18 cellular contexts compared by ENCODE assay signal in the genomic region with DNA sequence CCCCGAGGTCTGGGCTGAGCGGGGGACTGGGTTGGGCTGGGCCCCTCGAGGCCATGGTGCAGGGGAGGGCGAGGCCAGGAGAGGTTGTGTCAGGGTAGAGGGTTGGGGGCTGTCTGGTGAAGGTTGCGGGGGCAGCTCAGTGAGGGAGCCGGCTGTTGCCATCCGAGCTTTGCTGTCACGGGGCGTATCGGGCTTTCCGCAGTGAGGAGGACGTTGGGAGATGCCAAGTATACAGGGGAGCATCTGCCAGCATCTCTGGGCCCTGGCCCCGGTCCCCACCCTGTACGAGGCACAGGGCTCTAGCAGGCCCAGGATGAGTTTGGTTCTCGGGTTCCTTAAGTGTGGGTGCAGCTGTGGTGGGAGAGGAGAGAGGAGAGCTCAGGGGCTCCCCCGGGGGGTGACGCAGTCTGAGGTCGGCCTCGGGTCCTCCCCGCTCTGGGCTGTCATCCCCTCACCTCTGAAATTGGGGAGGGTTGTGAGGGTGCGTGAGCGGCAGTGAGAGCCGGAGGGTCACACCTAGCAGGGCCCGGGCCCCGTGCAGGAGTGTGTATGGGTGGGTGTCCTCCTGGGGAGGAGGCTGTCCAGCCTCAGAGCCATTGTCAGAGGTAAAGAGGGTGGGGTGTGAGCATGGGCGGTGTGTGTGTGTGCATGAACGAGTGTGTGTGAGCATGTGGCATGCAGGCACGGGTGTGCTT.
DNase-seq lines count a peak whose midpoint lies in the region; ATAC-seq, FAIRE-seq and TF ChIP-seq lines count a peak whose summit lies in the region.
"Had no signal": no experiment of that assay in that cellular context is flagged by ENCODE, and none has a peak within 500 bp of the region (broad histone marks: within the 10 kb centered on the region; RNA-seq: fewer than 3 reads in every experiment).

No MANE protein-coding gene starts in this region.

- TF ChIP-seq POLR2A in heart left ventricle (IDR thresholded peaks at IDR 0.05) (no peak), H1 (IDR thresholded peaks at IDR 0.05; ENCODE audit: control extremely low read depth in 1 of 2, low read depth in 2 of 2, low read length in 2 of 2) (no peak)

- H3K18ac ChIP-seq in H1 (ENCODE audit: extremely low read depth, low read length) (no peak overlapping the region), neuronal stem cell (ENCODE audit: low read length) (no peak overlapping the region)

- intact Hi-C loops in left ventricle myocardium inferior (cut with micrococcal nuclease) (no loop called here), heart left ventricle (cut with DNase I) (no loop called here), colonic mucosa (cut with DNase I) (no loop called here)

- H2AK5ac ChIP-seq in H1 (ENCODE audit: low read depth, low read length) (no peak overlapping the region), neuronal stem cell (ENCODE audit: low read depth, low read length) (no peak overlapping the region)

- H3K4me1 Mint-ChIP-seq in glutamatergic neuron (ENCODE audit: low read depth, unreplicated experiment): no peaks in the 10 kb centered on the region

- H3K36me3 Mint-ChIP-seq in glutamatergic neuron (ENCODE audit: unreplicated experiment): peaks cover 10% of the 10 kb centered on the region
- H3K36me3 Mint-ChIP-seq: CD4-positive, alpha-beta memory T cell had no signal

- H3K4ac ChIP-seq in H1 (replicated peaks; ENCODE audit: insufficient read length, low read depth, low read length) (no peak overlapping the region), neuronal stem cell (ENCODE audit: low read length) (no peak overlapping the region)

- H4K8ac ChIP-seq in H1 (ENCODE audit: extremely low read depth, insufficient read depth, low read length): peak overlapping the region; percentile 21; the same call in 1 of the 2 replicates
- H4K8ac ChIP-seq in neuronal stem cell (ENCODE audit: low read depth, low read length): no peak overlapping the region

- ATAC-seq in heart left ventricle: no peak

- H2AFZ ChIP-seq in H1 (ENCODE audit: low read length) (no peak overlapping the region), neuronal stem cell (ENCODE audit: low read length) (no peak overlapping the region)

- H3K4me3 Mint-ChIP-seq in glutamatergic neuron (ENCODE audit: unreplicated experiment): no peak overlapping the region
- H3K4me3 Mint-ChIP-seq: CD4-positive, alpha-beta memory T cell had no signal

- H3K56ac ChIP-seq in H1 (replicated peaks; ENCODE audit: insufficient read length, low read depth, low read length): no peak overlapping the region

- no peak for TF ChIP-seq RAD21 in H1 (IDR thresholded peaks at IDR 0.05 in 1 of 2, conservative IDR thresholded peaks at IDR 0.05 in 1 of 2; ENCODE audit: low read depth in 2 of 2, low read length in 2 of 2)

- no peak for TF ChIP-seq EP300 in H1 (IDR thresholded peaks at IDR 0.05; ENCODE audit: borderline replicate concordance in 1 of 2, low read depth in 2 of 2, low read length in 2 of 2)

- H2BK15ac ChIP-seq in H1 (ENCODE audit: low read length): no peak overlapping the region
- no peak overlapping the region for H2BK15ac ChIP-seq in neuronal stem cell (ENCODE audit: low read length)

- no peak overlapping the region for H2BK120ac ChIP-seq in H1 (replicated peaks; ENCODE audit: low read depth, low read length)
- no peak overlapping the region for H2BK120ac ChIP-seq in neuronal stem cell (ENCODE audit: low read depth, low read length)

- CTCF ChIA-PET in H1 (lab: Charles Lee; ENCODE audit: partially characterized antibody): interaction anchor here (0.8 to 2.0 kb wide), 3 partner anchors 14 to 76 kb away, joined by 3 to 4 read pairs (median 4); no protein-coding TSS in a partner anchor

- no peaks in the 10 kb centered on the region for H3K9me3 ChIP-seq in left ventricle myocardium inferior (replicated peaks)
- no peaks in the 10 kb centered on the region for H3K9me3 ChIP-seq in heart left ventricle
- peaks cover 0 to 11% of the 10 kb centered on the region in 2 experiments; a peak in 1 of 4 replicates for H3K9me3 ChIP-seq in H1 (ENCODE audit: insufficient read depth in 2 of 2, low read depth in 1 of 2, low read length in 1 of 2)
- no peaks in the 10 kb centered on the region for H3K9me3 ChIP-seq in neuronal stem cell (replicated peaks in 1 of 2; ENCODE audit: control insufficient read depth in 2 of 2, insufficient read depth in 1 of 2, low read depth in 1 of 2, low read length in 2 of 2)
- H3K9me3 ChIP-seq in colonic mucosa: no peaks in the 10 kb centered on the region
- H3K9me3 ChIP-seq: BE2C, Peyer's patch had no signal

- peak overlapping the region; percentile 62 for H3K27ac ChIP-seq in left ventricle myocardium inferior (replicated peaks)
- H3K27ac ChIP-seq in heart left ventricle: peak overlapping the region in 2 of 12 donors; percentile 13 to 19
- no peak overlapping the region for H3K27ac ChIP-seq in H1 (ENCODE audit: low read depth, low read length)
- no peak overlapping the region for H3K27ac ChIP-seq in neuronal stem cell (replicated peaks; ENCODE audit: low read length)
- H3K27ac ChIP-seq in colonic mucosa: no peak overlapping the region

- FAIRE-seq in H1 (lab: Jason Lieb, UNC): no peak

- TF ChIP-seq CTCF in left ventricle myocardium inferior (IDR thresholded peaks at IDR 0.05; ENCODE audit: borderline replicate concordance): no peak
- no peak for TF ChIP-seq CTCF in heart left ventricle (IDR thresholded peaks at IDR 0.05)
- TF ChIP-seq CTCF in H1 (IDR thresholded peaks at IDR 0.05; ENCODE audit: control extremely low read depth in 1 of 3, insufficient read depth in 1 of 3, low read depth in 1 of 3, low read length in 3 of 3): no peak
- no peak for TF ChIP-seq CTCF in glutamatergic neuron (IDR thresholded peaks at IDR 0.05; ENCODE audit: partially characterized antibody, unreplicated experiment)
- no peak for TF ChIP-seq CTCF in colonic mucosa (IDR thresholded peaks at IDR 0.05)

- H2BK5ac ChIP-seq in H1 (ENCODE audit: low read depth, low read length) (no peak overlapping the region; the same call in 1 of the 2 replicates), neuronal stem cell (ENCODE audit: low read length) (no peak overlapping the region)

- H3K36me3 ChIP-seq in left ventricle myocardium inferior (no peaks in the 10 kb centered on the region), heart left ventricle (peaks cover 0 to 21% (median 0%) of the 10 kb centered on the region in 9 donors), H1 (ENCODE audit: control insufficient read depth in 2 of 4, insufficient read depth in 4 of 4, low read length in 3 of 4) (no peaks in the 10 kb centered on the region), neuronal stem cell (replicated peaks in 1 of 2; ENCODE audit: control insufficient read depth in 2 of 2, insufficient read depth in 2 of 2, low read length in 2 of 2) (no peaks in the 10 kb centered on the region), colonic mucosa (no peaks in the 10 kb centered on the region)
- H3K36me3 ChIP-seq: BE2C, Peyer's patch had no signal

- no peak overlapping the region for H2BK20ac ChIP-seq in H1 (ENCODE audit: low read length)

- H3K23me2 ChIP-seq in H1 (ENCODE audit: low read depth, low read length): peaks cover 8% of the 10 kb centered on the region; the same call in 1 of the 2 replicates

- no peak overlapping the region for H3K4me2 ChIP-seq in H1 (ENCODE audit: insufficient read depth in 1 of 2, low read depth in 2 of 2, low read length in 2 of 2)
- no peak overlapping the region for H3K4me2 ChIP-seq in neuronal stem cell (ENCODE audit: insufficient read depth, low read length, poor library complexity, severe bottlenecking)

- 89 to 96% (median 90%) methylated on average over 28 of the region's 28 CpGs for WGBS in heart left ventricle, 4 donors
- 93% methylated on average over 22 of the region's 28 CpGs; no CpG with 5 or more reads in 1 of the 2 experiments for WGBS in H1 (ENCODE audit: extremely low coverage in 1 of 2, insufficient coverage in 1 of 2, insufficient read length in 1 of 2, insufficient replicate concordance in 2 of 2, low coverage in 1 of 2, low lambda C conversion rate in 2 of 2, missing lambda C conversion rate in 1 of 2), 2 experiments
- WGBS in neuronal stem cell (ENCODE audit: extremely low coverage in 2 of 2, insufficient read length in 2 of 2, insufficient replicate concordance in 1 of 2), 2 donors: no CpG with 5 or more reads among the region's 28 CpGs

- no peaks in the 10 kb centered on the region for H3K27me3 ChIP-seq in left ventricle myocardium inferior (ENCODE audit: low read depth)
- no peaks in the 10 kb centered on the region for H3K27me3 ChIP-seq in heart left ventricle
- H3K27me3 ChIP-seq in H1 (replicated peaks in 1 of 4; ENCODE audit: control insufficient read depth in 3 of 4, extremely low read depth in 1 of 4, insufficient read depth in 3 of 4, low read length in 3 of 4): no peaks in the 10 kb centered on the region
- H3K27me3 ChIP-seq in neuronal stem cell (ENCODE audit: control insufficient read depth in 3 of 3, insufficient read depth in 3 of 3, low read depth in 1 of 3, low read length in 3 of 3): no peaks in the 10 kb centered on the region
- no peaks in the 10 kb centered on the region for H3K27me3 ChIP-seq in colonic mucosa
- H3K27me3 ChIP-seq: BE2C, Peyer's patch had no signal

- H3K23ac ChIP-seq in H1 (ENCODE audit: insufficient read length) (no peak overlapping the region), neuronal stem cell (ENCODE audit: low read depth, low read length, poor library complexity) (peak overlapping the region; percentile 80)

- H3K79me1 ChIP-seq in H1 (ENCODE audit: low read depth, low read length): no peaks in the 10 kb centered on the region
- peaks cover 5% of the 10 kb centered on the region for H3K79me1 ChIP-seq in neuronal stem cell (ENCODE audit: low read depth, low read length)

- H2BK12ac ChIP-seq in H1 (ENCODE audit: low read depth, low read length) (no peak overlapping the region), neuronal stem cell (ENCODE audit: low read length) (no peak overlapping the region)

- no peak overlapping the region for H4K5ac ChIP-seq in H1 (ENCODE audit: insufficient read length, low read depth, low read length)

- no peak overlapping the region for H4K91ac ChIP-seq in H1 (replicated peaks; ENCODE audit: insufficient read length, low read length)
- H4K91ac ChIP-seq in neuronal stem cell (ENCODE audit: low read depth, low read length, poor library complexity): no peak overlapping the region

- POLR2A ChIA-PET in H1 (lab: Charles Lee; ENCODE audit: partially characterized antibody): no interaction called here

- no peaks in the 10 kb centered on the region for H4K20me1 ChIP-seq in H1 (replicated peaks in 1 of 2; ENCODE audit: control insufficient read depth in 1 of 2, insufficient read depth in 2 of 2, low read length in 2 of 2)

- peaks cover 8% of the 10 kb centered on the region for H3K9me3 Mint-ChIP-seq in glutamatergic neuron (ENCODE audit: unreplicated experiment)

- DNase-seq in left ventricle myocardium inferior (no peak), heart left ventricle (no peak), H1 (ENCODE audit: low read depth in 1 of 2, low spot score in 2 of 2) (no peak), neuronal stem cell (ENCODE audit: low spot score) (no peak), NCI-H187 treated with DMSO at 0.1 percent for 48 hours (lab: John Stamatoyannopoulos, UW) (no peak), glutamatergic neuron (no peak), colonic mucosa (no peak)
- DNase-seq: BE2C; CD4-positive, alpha-beta memory T cell; DMS153; GF-D8; HCEC 1CT; NCI-H1092 treated with DMSO at 0.1 percent for 48 hours; NCI-H146; NCI-H2081; NCI-H2171 treated with DMSO at 0.1 percent for 48 hours; Peyer's patch; SHP77 had no signal

- no peak overlapping the region for H3K27ac Mint-ChIP-seq in glutamatergic neuron (ENCODE audit: unreplicated experiment)
- H3K27ac Mint-ChIP-seq: CD4-positive, alpha-beta memory T cell had no signal

- no peak overlapping the region for H3K4me3 ChIP-seq in left ventricle myocardium inferior
- H3K4me3 ChIP-seq in heart left ventricle: peak overlapping the region in 1 of 12 donors; percentile 15
- no peak overlapping the region for H3K4me3 ChIP-seq in H1 (ENCODE audit: extremely low read depth in 1 of 4, insufficient read depth in 2 of 4, low read depth in 3 of 4, low read length in 4 of 4)
- peak overlapping the region in 1 of 2 donors; percentile 40 for H3K4me3 ChIP-seq in neuronal stem cell (ENCODE audit: low read length in 2 of 2)
- no peak overlapping the region for H3K4me3 ChIP-seq in colonic mucosa
- H3K4me3 ChIP-seq: Peyer's patch had no signal

- H3K14ac ChIP-seq in H1 (ENCODE audit: insufficient read length) (no peak overlapping the region), neuronal stem cell (ENCODE audit: low read length) (no peak overlapping the region)

- H3K9ac ChIP-seq in H1 (replicated peaks in 1 of 4; ENCODE audit: extremely low read depth in 1 of 4, low read depth in 3 of 4, low read length in 3 of 4): no peak overlapping the region
- no peak overlapping the region for H3K9ac ChIP-seq in neuronal stem cell (ENCODE audit: low read depth, low read length, poor library complexity)
- no peak overlapping the region for H3K9ac ChIP-seq in colonic mucosa (ENCODE audit: low read depth in 2 of 2, low read length in 2 of 2)

- peaks cover 8% of the 10 kb centered on the region for H3K27me3 Mint-ChIP-seq in glutamatergic neuron (ENCODE audit: unreplicated experiment)

- H3K4me1 ChIP-seq in left ventricle myocardium inferior (peaks cover 48% of the 10 kb centered on the region), heart left ventricle (peaks cover 0 to 43% (median 8%) of the 10 kb centered on the region in 12 donors), H1 (replicated peaks in 1 of 4; ENCODE audit: control insufficient read depth in 3 of 4, insufficient read depth in 4 of 4, low read length in 3 of 4) (peaks cover 0 to 2% (median 0%) of the 10 kb centered on the region in 4 experiments; a peak in 1 of 7 replicates), neuronal stem cell (ENCODE audit: control insufficient read depth in 2 of 2, insufficient read depth in 1 of 2, low read depth in 1 of 2, low read length in 2 of 2) (no peaks in the 10 kb centered on the region), colonic mucosa (no peaks in the 10 kb centered on the region)

- no peaks in the 10 kb centered on the region for H3K79me2 ChIP-seq in H1 (ENCODE audit: control insufficient read depth in 1 of 2, insufficient read depth in 2 of 2, low read length in 2 of 2)
